In genomic region chr20:32516985-32517873, GRCh38 we compare ENCODE assay signal across 14 cellular contexts.
DNase-seq lines count a peak whose midpoint lies in the region; ATAC-seq and TF ChIP-seq lines count a peak whose summit lies in the region.
"Had no signal": no experiment of that assay in that cellular context is flagged by ENCODE, and none has a peak within 500 bp of the region (broad histone marks: within the 10 kb centered on the region; RNA-seq: fewer than 3 reads in every experiment).

No MANE protein-coding gene starts in this region.

- DNase-seq in CD4-positive, alpha-beta T cell, result no peak
- DNase-seq in naive thymus-derived CD4-positive, alpha-beta T cell, result no peak
- DNase-seq in AG08396 (ENCODE audit: low spot score), result no peak
- no peak for DNase-seq in kidney glomerular epithelial cell (lab: John Stamatoyannopoulos, UW)
- no peak for DNase-seq in Caco-2
- no peak for DNase-seq in CD1c-positive myeloid dendritic cell (ENCODE audit: extremely low spot score)
- DNase-seq: activated gamma-delta T cell, NCI-H1105 treated with DMSO at 0.1 percent for 48 hours, ovary had no signal

- H3K9me3 Mint-ChIP-seq in CD4-positive, alpha-beta T cell, result no peaks in the 10 kb centered on the region
- H3K9me3 Mint-ChIP-seq in naive thymus-derived CD4-positive, alpha-beta T cell, result no peaks in the 10 kb centered on the region
- no peaks in the 10 kb centered on the region for H3K9me3 Mint-ChIP-seq in Caco-2 (ENCODE audit: unreplicated experiment)
- H3K9me3 Mint-ChIP-seq: CD8-positive, alpha-beta memory T cell; stimulated activated memory B cell treated with anti-CD40 and anti-IgM and Interleukin-4, amounts not matched to agents 10 μg/mL and 1 μg/mL and 100 μg/mL, for 72 hours; T-helper 1 cell treated with Interleukin-12 subunit alpha and Interleukin-12 subunit beta and Interleukin-4 antibody, amounts not matched to agents 30 μg/mL and 1 μg/mL, for 36 hours had no signal

- H3K36me3 Mint-ChIP-seq in CD4-positive, alpha-beta T cell (ENCODE audit: low read depth), result peaks cover 86% of the 10 kb centered on the region
- peaks cover 15 to 48% (median 30%) of the 10 kb centered on the region in 5 donors for H3K36me3 Mint-ChIP-seq in naive thymus-derived CD4-positive, alpha-beta T cell
- H3K36me3 Mint-ChIP-seq in Caco-2 (ENCODE audit: insufficient read depth, unreplicated experiment), result peaks cover 3% of the 10 kb centered on the region

- H3K9me3 ChIP-seq in CD4-positive, alpha-beta T cell (ENCODE audit: control insufficient read depth, low read length), result no peaks in the 10 kb centered on the region
- H3K9me3 ChIP-seq in naive thymus-derived CD4-positive, alpha-beta T cell (ENCODE audit: control insufficient read depth in 2 of 3, low read length in 3 of 3), result no peaks in the 10 kb centered on the region
- no peaks in the 10 kb centered on the region for H3K9me3 ChIP-seq in Caco-2
- H3K9me3 ChIP-seq: ovary had no signal

- no peak for TF ChIP-seq CTCF in CD4-positive, alpha-beta T cell (IDR thresholded peaks at IDR 0.05)
- TF ChIP-seq CTCF in Caco-2 (IDR thresholded peaks at IDR 0.05; ENCODE audit: insufficient read depth in 1 of 2, low read depth in 1 of 2, low read length in 1 of 2, severe bottlenecking in 1 of 2, unreplicated experiment in 1 of 2), result no peak

- POLR2A ChIA-PET in CD4-positive, alpha-beta T cell (lab: Charles Lee), result interaction anchor here (1.4 kb wide), 1 partner anchor 32 kb away, joined by 6 read pairs; no protein-coding TSS in a partner anchor
- POLR2A ChIA-PET in naive thymus-derived CD4-positive, alpha-beta T cell (lab: Charles Lee), result interaction anchor here (1.4 to 26.0 kb wide), 2 partner anchors 16 to 158 kb away, joined by 3 to 623 read pairs; no protein-coding TSS in a partner anchor
- POLR2A ChIA-PET in Caco-2 (lab: Charles Lee), result no interaction called here

- peak overlapping the region; percentile 96 for H3K27ac Mint-ChIP-seq in CD4-positive, alpha-beta T cell
- peak overlapping the region in 8 of 9 donors; percentile 90 to 98 (median 96) for H3K27ac Mint-ChIP-seq in naive thymus-derived CD4-positive, alpha-beta T cell
- no peak overlapping the region for H3K27ac Mint-ChIP-seq in Caco-2 (ENCODE audit: unreplicated experiment)
- H3K27ac Mint-ChIP-seq: stimulated activated memory B cell treated with anti-CD40 and anti-IgM and Interleukin-4, amounts not matched to agents 10 μg/mL and 1 μg/mL and 100 μg/mL, for 72 hours; T-helper 1 cell treated with Interleukin-12 subunit alpha and Interleukin-12 subunit beta and Interleukin-4 antibody, amounts not matched to agents 30 μg/mL and 1 μg/mL, for 36 hours had no signal

- H3K4me1 ChIP-seq in naive thymus-derived CD4-positive, alpha-beta T cell (ENCODE audit: control insufficient read depth in 2 of 2, insufficient read depth in 2 of 2, low read length in 2 of 2), result peaks cover 16 to 61% of the 10 kb centered on the region in 2 donors
- peaks cover 5% of the 10 kb centered on the region for H3K4me1 ChIP-seq in Caco-2

- H3K36me3 ChIP-seq in naive thymus-derived CD4-positive, alpha-beta T cell (ENCODE audit: control insufficient read depth in 2 of 3, insufficient read depth in 3 of 3, low read length in 3 of 3), result peaks cover 0 to 63% (median 15%) of the 10 kb centered on the region in 3 experiments
- H3K36me3 ChIP-seq in Caco-2 (ENCODE audit: control insufficient read depth, insufficient read depth, low read length), result no peaks in the 10 kb centered on the region
- H3K36me3 ChIP-seq: ovary had no signal

- BruUV-seq in Caco-2 (replicated peaks; lab: Mats Ljungman, UMichigan), result no TSS peak

- no peaks in the 10 kb centered on the region for H3K27me3 Mint-ChIP-seq in CD4-positive, alpha-beta T cell
- H3K27me3 Mint-ChIP-seq in naive thymus-derived CD4-positive, alpha-beta T cell, result no peaks in the 10 kb centered on the region
- H3K27me3 Mint-ChIP-seq in Caco-2 (ENCODE audit: insufficient read depth, unreplicated experiment), result no peaks in the 10 kb centered on the region
- H3K27me3 Mint-ChIP-seq: CD8-positive, alpha-beta memory T cell; stimulated activated memory B cell treated with anti-CD40 and anti-IgM and Interleukin-4, amounts not matched to agents 10 μg/mL and 1 μg/mL and 100 μg/mL, for 72 hours had no signal

- no peak overlapping the region for H3K4me3 ChIP-seq in naive thymus-derived CD4-positive, alpha-beta T cell (ENCODE audit: low read length)
- H3K4me3 ChIP-seq in Caco-2 (ENCODE audit: low read depth, low read length), result no peak overlapping the region
- H3K4me3 ChIP-seq: ovary had no signal

- no peaks in the 10 kb centered on the region for H3K27me3 ChIP-seq in CD4-positive, alpha-beta T cell (ENCODE audit: control insufficient read depth, insufficient read depth, low read length)
- no peaks in the 10 kb centered on the region for H3K27me3 ChIP-seq in naive thymus-derived CD4-positive, alpha-beta T cell (ENCODE audit: control insufficient read depth in 2 of 2, insufficient read depth in 2 of 2, low read length in 2 of 2)
- H3K27me3 ChIP-seq in Caco-2 (replicated peaks; ENCODE audit: control insufficient read depth, insufficient read depth, low read length), result no peaks in the 10 kb centered on the region
- H3K27me3 ChIP-seq: ovary had no signal

- peaks cover 61% of the 10 kb centered on the region for H3K4me1 Mint-ChIP-seq in CD4-positive, alpha-beta T cell (ENCODE audit: low read depth)
- peaks cover 24 to 78% (median 67%) of the 10 kb centered on the region in 7 donors for H3K4me1 Mint-ChIP-seq in naive thymus-derived CD4-positive, alpha-beta T cell
- H3K4me1 Mint-ChIP-seq in Caco-2 (ENCODE audit: low read depth, unreplicated experiment), result peaks cover 4% of the 10 kb centered on the region

- H3K27ac ChIP-seq in CD4-positive, alpha-beta T cell (ENCODE audit: low read depth, low read length), result no peak overlapping the region
- H3K27ac ChIP-seq in naive thymus-derived CD4-positive, alpha-beta T cell (ENCODE audit: low read depth, low read length), result peak overlapping the region; percentile 33
- H3K27ac ChIP-seq: ovary had no signal

- CTCF ChIA-PET in CD4-positive, alpha-beta T cell (lab: Charles Lee), result no interaction called here
- CTCF ChIA-PET in naive thymus-derived CD4-positive, alpha-beta T cell (lab: Charles Lee), result interaction anchor here (1.2 to 8.8 kb wide), 3 partner anchors 32 to 136 kb away, joined by 3 to 169 read pairs (median 10); no protein-coding TSS in a partner anchor
- CTCF ChIA-PET in Caco-2 (lab: Charles Lee), result interaction anchor here (2.1 kb wide), 1 partner anchor 135 kb away, joined by 9 read pairs; no protein-coding TSS in a partner anchor

- no peak for ATAC-seq in CD4-positive, alpha-beta T cell (ENCODE audit: poor library complexity)
- peak; percentile 32 for ATAC-seq in esophagus mucosa
- ATAC-seq in naive thymus-derived CD4-positive, alpha-beta T cell, result no peak
- ATAC-seq: stimulated activated memory B cell treated with anti-CD40 and anti-IgM and Interleukin-4, amounts not matched to agents 10 μg/mL and 1 μg/mL and 100 μg/mL, for 72 hours had no signal

- no peak overlapping the region for H3K4me3 Mint-ChIP-seq in CD4-positive, alpha-beta T cell
- H3K4me3 Mint-ChIP-seq in naive thymus-derived CD4-positive, alpha-beta T cell, result peak overlapping the region in 2 of 10 donors; percentile 38 to 93
- no peak overlapping the region for H3K4me3 Mint-ChIP-seq in Caco-2 (ENCODE audit: unreplicated experiment)
- H3K4me3 Mint-ChIP-seq: stimulated activated memory B cell treated with anti-CD40 and anti-IgM and Interleukin-4, amounts not matched to agents 10 μg/mL and 1 μg/mL and 100 μg/mL, for 72 hours; T-helper 1 cell treated with Interleukin-12 subunit alpha and Interleukin-12 subunit beta and Interleukin-4 antibody, amounts not matched to agents 30 μg/mL and 1 μg/mL, for 36 hours had no signal

- intact Hi-C loops in CD4-positive, alpha-beta T cell (cut with DNase I, micrococcal nuclease), result no loop called here
- intact Hi-C loops in naive thymus-derived CD4-positive, alpha-beta T cell (cut with micrococcal nuclease), result loop anchor here in 1 of 2 donors (10.0 kb wide), 1 partner anchor 662 kb away; no protein-coding TSS in a partner anchor
- intact Hi-C loops in Caco-2 (cut with micrococcal nuclease; ENCODE audit: unreplicated experiment), result no loop called here

TF ChIP-seq in PFSK-1, 5 proteins besides CTCF, POLR2A, EP300 and RAD21:
- TF ChIP-seq REST (IDR thresholded peaks at IDR 0.05; ENCODE audit: insufficient read depth in 1 of 2, low read depth in 2 of 2, low read length in 2 of 2), result no peak
- TF ChIP-seq FOXP2 (optimal IDR thresholded peaks at IDR 0.05; ENCODE audit: borderline replicate concordance, extremely low read depth, extremely low read length, insufficient read depth), result peak; percentile 21
- no peak for TF ChIP-seq TAF1 (IDR thresholded peaks at IDR 0.05; ENCODE audit: borderline replicate concordance, insufficient read depth, low read length)
- TF ChIP-seq POLR2AphosphoS5 (IDR thresholded peaks at IDR 0.05; ENCODE audit: low read depth, low read length), result no peak
- TF ChIP-seq SIN3A (IDR thresholded peaks at IDR 0.05; ENCODE audit: borderline replicate concordance, insufficient read depth, low read length), result no peak
